26 cellular contexts compared by ENCODE assay signal in the genomic region with DNA sequence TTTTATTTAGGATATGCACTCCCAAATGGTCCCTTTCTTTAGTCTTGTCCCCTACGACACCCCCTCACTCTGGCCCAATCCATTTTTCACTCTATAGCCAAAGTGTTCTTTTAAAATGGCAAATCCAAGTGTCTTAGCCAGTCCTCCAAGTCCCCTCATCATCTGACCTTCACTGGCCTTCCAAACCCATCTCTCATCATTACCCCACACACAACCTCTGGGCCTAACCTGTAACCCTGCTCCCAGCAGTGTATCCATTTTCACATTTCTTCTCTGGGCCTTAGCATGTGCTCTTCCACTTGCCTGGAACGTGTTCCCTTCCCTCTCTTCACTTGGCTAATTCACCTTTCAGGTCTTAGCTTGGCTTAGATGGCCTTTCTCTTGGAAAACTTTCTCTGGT. TPM values are rescaled to one million over a fixed set of nuclear protein-coding genes. Genes with fewer than 3 reads are reported as not detected.
DNase-seq lines count a peak whose midpoint lies in the region; ATAC-seq and FAIRE-seq lines count a peak whose summit lies in the region.
"Had no signal": no experiment of that assay in that cellular context is flagged by ENCODE, and none has a peak within 500 bp of the region (broad histone marks: within the 10 kb centered on the region; RNA-seq: fewer than 3 reads in every experiment).

No MANE protein-coding gene starts in this region.

- POLR2A ChIA-PET in activated naive CD8-positive, alpha-beta T cell treated with anti-CD3 and anti-CD28 coated beads, Interleukin-2, amount 10 ng/mL, durations not matched to agents 7 days and 5 days (lab: Charles Lee) = no interaction called here

- FAIRE-seq in frontal cortex (lab: Jason Lieb, UNC) = no peak
- FAIRE-seq: G401.6 had no signal

- DNase-seq in activated naive CD8-positive, alpha-beta T cell treated with anti-CD3 and anti-CD28 coated beads for 36 hours = no peak
- DNase-seq in activated naive CD8-positive, alpha-beta T cell treated with anti-CD3 and anti-CD28 coated beads, Interleukin-2, amount 10 ng/mL, durations not matched to agents 7 days and 5 days = no peak
- DNase-seq in frontal cortex (ENCODE audit: low spot score in 2 of 2) (no peak), H7 (no peak)
- DNase-seq: activated effector memory CD4-positive, alpha-beta T cell treated with Interleukin-2 at 50 U/mL for 16 hours; aorta; CD8-positive, alpha-beta T cell; dorsolateral prefrontal cortex; GOT3; head of caudate nucleus; left cardiac atrium; NCI-H1105; NCI-H2029 treated with DMSO at 0.1 percent for 48 hours; NCI-H226; NCI-H774; nucleus accumbens; stimulated activated CD4-positive, alpha-beta T cell treated with anti-CD3 and anti-CD28 coated beads, Interleukin-2, amount 100 ng/mL, for 24 hours; testis had no signal

- H3K27me3 Mint-ChIP-seq in activated naive CD8-positive, alpha-beta T cell = no peaks in the 10 kb centered on the region
- H3K27me3 Mint-ChIP-seq in activated naive CD8-positive, alpha-beta T cell treated with anti-CD3 and anti-CD28 coated beads for 36 hours = no peaks in the 10 kb centered on the region
- H3K27me3 Mint-ChIP-seq in activated naive CD8-positive, alpha-beta T cell treated with anti-CD3 and anti-CD28 coated beads, Interleukin-2, amount 10 ng/mL, durations not matched to agents 7 days and 5 days = no peaks in the 10 kb centered on the region
- H3K27me3 Mint-ChIP-seq: stimulated activated memory B cell treated with anti-CD40 and anti-IgM and Interleukin-4, amounts not matched to agents 10 μg/mL and 1 μg/mL and 100 μg/mL, for 72 hours had no signal

- H3K9me3 Mint-ChIP-seq in activated naive CD8-positive, alpha-beta T cell (ENCODE audit: low read depth) = no peaks in the 10 kb centered on the region
- no peaks in the 10 kb centered on the region for H3K9me3 Mint-ChIP-seq in activated naive CD8-positive, alpha-beta T cell treated with anti-CD3 and anti-CD28 coated beads for 36 hours
- H3K9me3 Mint-ChIP-seq in activated naive CD8-positive, alpha-beta T cell treated with anti-CD3 and anti-CD28 coated beads, Interleukin-2, amount 10 ng/mL, durations not matched to agents 7 days and 5 days = no peaks in the 10 kb centered on the region
- H3K9me3 Mint-ChIP-seq: CD8-positive, alpha-beta T cell; stimulated activated memory B cell treated with anti-CD40 and anti-IgM and Interleukin-4, amounts not matched to agents 10 μg/mL and 1 μg/mL and 100 μg/mL, for 72 hours had no signal

- H3K27ac Mint-ChIP-seq in activated naive CD8-positive, alpha-beta T cell = peak overlapping the region; percentile 67
- no peak overlapping the region for H3K27ac Mint-ChIP-seq in activated naive CD8-positive, alpha-beta T cell treated with anti-CD3 and anti-CD28 coated beads for 36 hours
- peak overlapping the region; percentile 49 for H3K27ac Mint-ChIP-seq in activated naive CD8-positive, alpha-beta T cell treated with anti-CD3 and anti-CD28 coated beads, Interleukin-2, amount 10 ng/mL, durations not matched to agents 7 days and 5 days
- H3K27ac Mint-ChIP-seq: stimulated activated memory B cell treated with anti-CD40 and anti-IgM and Interleukin-4, amounts not matched to agents 10 μg/mL and 1 μg/mL and 100 μg/mL, for 72 hours had no signal

- peaks cover 1% of the 10 kb centered on the region; the same call in 1 of the 2 replicates for H3K27me3 ChIP-seq in H7 (ENCODE audit: control insufficient read depth, insufficient read depth, low read length)
- H3K27me3 ChIP-seq: dorsolateral prefrontal cortex, testis, vagina had no signal

- H3K36me3 ChIP-seq in H7 (replicated peaks; ENCODE audit: control insufficient read depth, insufficient read depth, low read length) = no peaks in the 10 kb centered on the region
- H3K36me3 ChIP-seq: vagina had no signal

- peaks cover 13% of the 10 kb centered on the region for H3K36me3 Mint-ChIP-seq in activated naive CD8-positive, alpha-beta T cell
- peaks cover 43% of the 10 kb centered on the region for H3K36me3 Mint-ChIP-seq in activated naive CD8-positive, alpha-beta T cell treated with anti-CD3 and anti-CD28 coated beads for 36 hours
- peaks cover 35% of the 10 kb centered on the region for H3K36me3 Mint-ChIP-seq in activated naive CD8-positive, alpha-beta T cell treated with anti-CD3 and anti-CD28 coated beads, Interleukin-2, amount 10 ng/mL, durations not matched to agents 7 days and 5 days

- peaks cover 19% of the 10 kb centered on the region for H3K4me1 Mint-ChIP-seq in activated naive CD8-positive, alpha-beta T cell (ENCODE audit: low read depth)
- H3K4me1 Mint-ChIP-seq in activated naive CD8-positive, alpha-beta T cell treated with anti-CD3 and anti-CD28 coated beads for 36 hours = peaks cover 12% of the 10 kb centered on the region
- peaks cover 26% of the 10 kb centered on the region for H3K4me1 Mint-ChIP-seq in activated naive CD8-positive, alpha-beta T cell treated with anti-CD3 and anti-CD28 coated beads, Interleukin-2, amount 10 ng/mL, durations not matched to agents 7 days and 5 days
- H3K4me1 Mint-ChIP-seq: stimulated activated memory B cell treated with anti-CD40 and anti-IgM and Interleukin-4, amounts not matched to agents 10 μg/mL and 1 μg/mL and 100 μg/mL, for 72 hours had no signal

- no peak overlapping the region for H3K4me3 ChIP-seq in H7 (ENCODE audit: insufficient read depth, low read depth, low read length)
- H3K4me3 ChIP-seq: dorsolateral prefrontal cortex, skin epidermis, testis, vagina had no signal

- no peak for ATAC-seq in activated naive CD8-positive, alpha-beta T cell treated with anti-CD3 and anti-CD28 coated beads, Interleukin-2, amount 10 ng/mL, durations not matched to agents 7 days and 5 days (ENCODE audit: low read depth)
- ATAC-seq: activated CD4-positive, CD25-positive, alpha-beta regulatory T cell treated with anti-CD3 and anti-CD28 coated beads, Interleukin-2, amount 50 U/mL, for 24 hours; CD8-positive, alpha-beta T cell; left cardiac atrium; stimulated activated memory B cell treated with anti-CD40 and anti-IgM and Interleukin-4, amounts not matched to agents 10 μg/mL and 1 μg/mL and 100 μg/mL, for 72 hours had no signal

- no peak overlapping the region for H3K4me3 Mint-ChIP-seq in activated naive CD8-positive, alpha-beta T cell
- H3K4me3 Mint-ChIP-seq in activated naive CD8-positive, alpha-beta T cell treated with anti-CD3 and anti-CD28 coated beads for 36 hours = no peak overlapping the region
- no peak overlapping the region for H3K4me3 Mint-ChIP-seq in activated naive CD8-positive, alpha-beta T cell treated with anti-CD3 and anti-CD28 coated beads, Interleukin-2, amount 10 ng/mL, durations not matched to agents 7 days and 5 days
- H3K4me3 Mint-ChIP-seq: CD8-positive, alpha-beta T cell; stimulated activated memory B cell treated with anti-CD40 and anti-IgM and Interleukin-4, amounts not matched to agents 10 μg/mL and 1 μg/mL and 100 μg/mL, for 72 hours had no signal

RNA-seq across cellular contexts. Expression of a gene that starts 6.5 kb away (rescaled TPM):
- total RNA-seq in activated naive CD8-positive, alpha-beta T cell treated with anti-CD3 and anti-CD28 coated beads for 36 hours = 10 to 100 TPM; 23.4 to 27.8 TPM
- 10 to 100 TPM; 45.9 to 56.5 TPM for total RNA-seq in activated naive CD8-positive, alpha-beta T cell treated with anti-CD3 and anti-CD28 coated beads, Interleukin-2, amount 10 ng/mL, durations not matched to agents 7 days and 5 days
- total RNA-seq in frontal cortex = 99.1 TPM
- 50.3 and 55.1 TPM in 2 replicates for total RNA-seq in H7 (2014; rRNA removed; shearing (Covaris generic))

RNA-seq across cellular contexts. Expression of a gene that starts 9.4 kb away (rescaled TPM):
- 100 to 1,000 TPM; 317 to 329 TPM for total RNA-seq in activated naive CD8-positive, alpha-beta T cell treated with anti-CD3 and anti-CD28 coated beads for 36 hours
- total RNA-seq in activated naive CD8-positive, alpha-beta T cell treated with anti-CD3 and anti-CD28 coated beads, Interleukin-2, amount 10 ng/mL, durations not matched to agents 7 days and 5 days = 100 to 1,000 TPM; 172 to 181 TPM
- not detected for total RNA-seq in frontal cortex
- 0.24 and 0.55 TPM in 2 replicates for total RNA-seq in H7 (2014; rRNA removed; shearing (Covaris generic))

RNA-seq across cellular contexts. Expression of a gene that starts 28.3 kb away (rescaled TPM):
- not detected for total RNA-seq in activated naive CD8-positive, alpha-beta T cell treated with anti-CD3 and anti-CD28 coated beads for 36 hours
- total RNA-seq in activated naive CD8-positive, alpha-beta T cell treated with anti-CD3 and anti-CD28 coated beads, Interleukin-2, amount 10 ng/mL, durations not matched to agents 7 days and 5 days = not detected
- 0.82 TPM for total RNA-seq in frontal cortex
- total RNA-seq in H7 (2014; rRNA removed; shearing (Covaris generic)) = under 0.01 TPM in 1 of 2 replicates, not detected in the other
- total RNA-seq: cardiac septum; CD8-positive, alpha-beta T cell had no signal

RNA-seq across cellular contexts. Expression of a gene that starts 42.6 kb away (rescaled TPM):
- total RNA-seq in activated naive CD8-positive, alpha-beta T cell treated with anti-CD3 and anti-CD28 coated beads for 36 hours = under 1 TPM; 0.06 to 0.22 TPM
- 1 to 10 TPM; 2.7 to 5.2 TPM for total RNA-seq in activated naive CD8-positive, alpha-beta T cell treated with anti-CD3 and anti-CD28 coated beads, Interleukin-2, amount 10 ng/mL, durations not matched to agents 7 days and 5 days
- 0.41 TPM for total RNA-seq in frontal cortex
- total RNA-seq in H7 (2014; rRNA removed; shearing (Covaris generic)) = 0.24 and 0.41 TPM in 2 replicates
- total RNA-seq: OCI-LY7 had no signal

Comparison
In these comparisons a context has a peak if more than half of its experiments do, and no peak if none do; other contexts are left out.
1. RNA of a gene that starts 9.4 kb away (total RNA-seq): 317 to 329 TPM in activated naive CD8-positive, alpha-beta T cell treated with anti-CD3 and anti-CD28 coated beads for 36 hours and 172 to 181 TPM in activated naive CD8-positive, alpha-beta T cell treated with anti-CD3 and anti-CD28 coated beads, Interleukin-2, amount 10 ng/mL, durations not matched to agents 7 days and 5 days; 0.24 to 0.55 TPM in H7 and not detected in frontal cortex (single experiment); every median in the first group is over 100 times any median in the second.